Comparison of ENCODE assay signal across 9 cellular contexts in genomic region chr11:783581-784015, GRCh38. TPM values are rescaled to one million over a fixed set of nuclear protein-coding genes. Genes with fewer than 3 reads are reported as not detected.
DNase-seq lines count a peak whose midpoint lies in the region; ATAC-seq and TF ChIP-seq lines count a peak whose summit lies in the region.
"Had no signal": no experiment of that assay in that cellular context is flagged by ENCODE, and none has a peak within 500 bp of the region (broad histone marks: within the 10 kb centered on the region; RNA-seq: fewer than 3 reads in every experiment).

No MANE protein-coding gene starts in this region.

- DNase-seq in activated CD4-positive, alpha-beta T cell treated with anti-CD3 and anti-CD28 coated beads for 36 hours: peak; percentile 75
- DNase-seq in activated CD4-positive, alpha-beta T cell treated with anti-CD3 and anti-CD28 coated beads for 1 hour: no peak
- DNase-seq in NT2/D1 (ENCODE audit: low read depth, low spot score): peak; percentile 94
- DNase-seq in endodermal cell: peak; percentile 98
- peak; percentile 81 for DNase-seq in medulla oblongata (ENCODE audit: extremely low spot score)
- peak; percentile 82 for DNase-seq in transverse colon

- H3K9me3 ChIP-seq in NT2/D1 (ENCODE audit: insufficient read depth, low read length) (no peaks in the 10 kb centered on the region), endodermal cell (ENCODE audit: control insufficient read depth, low read length) (no peaks in the 10 kb centered on the region), transverse colon (no peaks in the 10 kb centered on the region)

- peaks cover 9% of the 10 kb centered on the region for H3K36me3 Mint-ChIP-seq in activated CD4-positive, alpha-beta T cell treated with anti-CD3 and anti-CD28 coated beads for 36 hours (ENCODE audit: low read depth)
- peaks cover 17% of the 10 kb centered on the region for H3K36me3 Mint-ChIP-seq in endodermal cell (ENCODE audit: low read depth)

- H3K27ac ChIP-seq in endodermal cell (ENCODE audit: low read depth, low read length) (no peak overlapping the region), transverse colon (peak overlapping the region; percentile 12 to 49 (median 17))
- H3K27ac ChIP-seq: C4-2B had no signal

- H3K27ac Mint-ChIP-seq in activated CD4-positive, alpha-beta T cell treated with anti-CD3 and anti-CD28 coated beads for 36 hours: no peak overlapping the region
- H3K27ac Mint-ChIP-seq in endodermal cell: peak overlapping the region; percentile 58

- peak; percentile 95 for TF ChIP-seq CTCF in endodermal cell (conservative IDR thresholded peaks at IDR 0.05)
- TF ChIP-seq CTCF in transverse colon (IDR thresholded peaks at IDR 0.05): peak; percentile 61 to 80 (median 68)

- H3K36me3 ChIP-seq in NT2/D1 (ENCODE audit: insufficient read depth, insufficient read length, low read length): peaks cover 48% of the 10 kb centered on the region
- peaks cover 10% of the 10 kb centered on the region for H3K36me3 ChIP-seq in endodermal cell (ENCODE audit: control insufficient read depth, insufficient read depth, low read length)
- no peaks in the 10 kb centered on the region for H3K36me3 ChIP-seq in transverse colon

- CTCF ChIA-PET in activated CD4-positive, alpha-beta T cell treated with anti-CD3 and anti-CD28 coated beads for 36 hours (lab: Charles Lee): interaction anchor here (0.6 to 1.6 kb wide), 6 partner anchors 8 to 454 kb away, joined by 3 read pairs; partner anchors contain the start of gene TALDO1

- TF ChIP-seq POLR2A in transverse colon (IDR thresholded peaks at IDR 0.05): no peak

- no peak for TF ChIP-seq EP300 in transverse colon (IDR thresholded peaks at IDR 0.05; ENCODE audit: low read depth)

- 12 to 14% methylated on average over 20 to 24 of the region's 24 CpGs for WGBS in endodermal cell (ENCODE audit: insufficient coverage in 1 of 2, insufficient read length in 1 of 2), 2 experiments
- WGBS in transverse colon (ENCODE audit: low coverage in 1 of 2), 2 donors: 36% methylated on average over 22 of the region's 24 CpGs; no CpG with 5 or more reads in 1 of the 2 donors

- H3K4me1 ChIP-seq in NT2/D1 (ENCODE audit: insufficient read depth, insufficient read length) (peaks cover 43% of the 10 kb centered on the region), endodermal cell (ENCODE audit: control insufficient read depth, insufficient read depth, low read length) (no peaks in the 10 kb centered on the region), transverse colon (peaks cover 3 to 12% (median 11%) of the 10 kb centered on the region in 4 donors)

- H3K4me3 Mint-ChIP-seq in activated CD4-positive, alpha-beta T cell treated with anti-CD3 and anti-CD28 coated beads for 36 hours: no peak overlapping the region
- peak overlapping the region; percentile 15 for H3K4me3 Mint-ChIP-seq in endodermal cell

- H3K4me3 ChIP-seq in NT2/D1 (ENCODE audit: insufficient read length, low read depth) (no peak overlapping the region), endodermal cell (ENCODE audit: low read length) (no peak overlapping the region), transverse colon (no peak overlapping the region)

- H3K27me3 Mint-ChIP-seq in activated CD4-positive, alpha-beta T cell treated with anti-CD3 and anti-CD28 coated beads for 36 hours: no peaks in the 10 kb centered on the region
- no peaks in the 10 kb centered on the region for H3K27me3 Mint-ChIP-seq in endodermal cell (ENCODE audit: insufficient read depth)

- peak; percentile 85 for ATAC-seq in activated CD4-positive, alpha-beta T cell treated with anti-CD3 and anti-CD28 coated beads for 36 hours
- ATAC-seq in GM18498 (IDR thresholded peaks at IDR 0.05; ENCODE audit: unreplicated experiment) (no peak), GM19452 (IDR thresholded peaks at IDR 0.05; ENCODE audit: unreplicated experiment) (no peak)

- H3K9me3 Mint-ChIP-seq in activated CD4-positive, alpha-beta T cell treated with anti-CD3 and anti-CD28 coated beads for 36 hours (ENCODE audit: low read depth): no peaks in the 10 kb centered on the region
- no peaks in the 10 kb centered on the region for H3K9me3 Mint-ChIP-seq in endodermal cell

- in situ Hi-C loops in transverse colon (cut with MboI; ENCODE audit: low pct_ligation_motif_present in 1 of 4, low pct_unique_long_range_greater_than_20kb in 1 of 4, low sequenced_read_pairs in 3 of 4): no loop called here

- H3K9ac ChIP-seq in NT2/D1 (ENCODE audit: insufficient read length, low read depth) (no peak overlapping the region), endodermal cell (ENCODE audit: extremely low read depth, low read length, poor library complexity, severe bottlenecking) (no peak overlapping the region)

- intact Hi-C loops in activated CD4-positive, alpha-beta T cell treated with anti-CD3 and anti-CD28 coated beads for 36 hours (cut with DNase I, micrococcal nuclease): no loop called here
- intact Hi-C loops in transverse colon (cut with DNase I; ENCODE audit: low total_unique reads): no loop called here

- POLR2A ChIA-PET in activated CD4-positive, alpha-beta T cell treated with anti-CD3 and anti-CD28 coated beads for 36 hours (lab: Charles Lee): interaction anchor here (1.6 kb wide), 1 partner anchor 26 kb away, joined by 5 read pairs; no protein-coding TSS in a partner anchor

- no peaks in the 10 kb centered on the region for H3K27me3 ChIP-seq in NT2/D1 (ENCODE audit: insufficient read depth, insufficient read length)
- H3K27me3 ChIP-seq in endodermal cell (ENCODE audit: control insufficient read depth, insufficient read depth, low read length, poor library complexity, severe bottlenecking): no peaks in the 10 kb centered on the region
- H3K27me3 ChIP-seq in transverse colon: peaks cover 7% of the 10 kb centered on the region

- peaks cover 14% of the 10 kb centered on the region for H3K4me1 Mint-ChIP-seq in activated CD4-positive, alpha-beta T cell treated with anti-CD3 and anti-CD28 coated beads for 36 hours
- H3K4me1 Mint-ChIP-seq in endodermal cell: peaks cover 6% of the 10 kb centered on the region

RNA-seq across cellular contexts. Expression of gene CEND1, which starts 6.3 kb away (rescaled TPM):
- total RNA-seq in activated CD4-positive, alpha-beta T cell treated with anti-CD3 and anti-CD28 coated beads for 36 hours: 1 to 10 TPM in 1 of 2 experiments, under 1 TPM in 1; 0.50 to 1.1 TPM
- not detected for total RNA-seq in endodermal cell
- 1.1 TPM for polyA plus RNA-seq in endodermal cell (2013, experiment 1 of 2)
- 0.87 TPM for polyA plus RNA-seq in endodermal cell (2013, experiment 2 of 2)
- 1 to 10 TPM in 1 of 4 donors, under 1 TPM in 1, not detected in 2; 0.79 to 1.2 TPM for total RNA-seq in transverse colon

RNA-seq across cellular contexts. Expression of gene GATD1, which starts 6.3 kb away (rescaled TPM):
- total RNA-seq in activated CD4-positive, alpha-beta T cell treated with anti-CD3 and anti-CD28 coated beads for 36 hours: 10 to 100 TPM; 45.7 to 59.8 TPM
- total RNA-seq in endodermal cell: 10 to 100 TPM; 57.2 to 63.2 TPM
- polyA plus RNA-seq in endodermal cell (2013, experiment 1 of 2): 42.3 TPM
- 39.0 TPM for polyA plus RNA-seq in endodermal cell (2013, experiment 2 of 2)
- 100 to 1,000 TPM in 1 of 4 donors, 10 to 100 TPM in 3; 28.0 to 239 (median 38.4) TPM for total RNA-seq in transverse colon

RNA-seq across cellular contexts. Expression of gene SLC25A22, which starts 14.5 kb away (rescaled TPM):
- total RNA-seq in activated CD4-positive, alpha-beta T cell treated with anti-CD3 and anti-CD28 coated beads for 36 hours: 10 to 100 TPM; 33.9 to 36.6 TPM
- total RNA-seq in endodermal cell: 10 to 100 TPM; 46.5 to 56.2 TPM
- polyA plus RNA-seq in endodermal cell (2013, experiment 1 of 2): 32.4 TPM
- 28.6 TPM for polyA plus RNA-seq in endodermal cell (2013, experiment 2 of 2)
- 10 to 100 TPM in 2 of 4 donors, 1 to 10 TPM in 2; 6.0 to 28.3 (median 9.7) TPM for total RNA-seq in transverse colon

RNA-seq across cellular contexts. Expression of gene PIDD1, which starts 21.4 kb away (rescaled TPM):
- total RNA-seq in activated CD4-positive, alpha-beta T cell treated with anti-CD3 and anti-CD28 coated beads for 36 hours: 10 to 100 TPM; 21.1 to 29.1 TPM
- total RNA-seq in endodermal cell (10 to 100 TPM; 39.9 to 48.8 TPM), transverse colon (100 to 1,000 TPM in 2 of 4 donors, 10 to 100 TPM in 2; 26.0 to 185 (median 70.5) TPM)
- polyA plus RNA-seq in endodermal cell (2013, experiment 1 of 2): 34.3 TPM
- 24.6 TPM for polyA plus RNA-seq in endodermal cell (2013, experiment 2 of 2)

RNA-seq across cellular contexts. Expression of gene RPLP2, which starts 26.2 kb away (rescaled TPM):
- 1,000 to 10,000 TPM; 2,132 to 3,230 TPM for total RNA-seq in activated CD4-positive, alpha-beta T cell treated with anti-CD3 and anti-CD28 coated beads for 36 hours
- total RNA-seq in endodermal cell (1,000 to 10,000 TPM; 1,966 to 2,020 TPM), transverse colon (100 to 1,000 TPM; 273 to 670 (median 466) TPM)
- polyA plus RNA-seq in endodermal cell (2013, experiment 1 of 2): 1,769 TPM
- polyA plus RNA-seq in endodermal cell (2013, experiment 2 of 2): 1,602 TPM
